In genomic region chr2:70188460-70188859, GRCh38 we compare ENCODE assay signal across 19 cellular contexts. TPM values are rescaled to one million over a fixed set of nuclear protein-coding genes. Genes with fewer than 3 reads are reported as not detected.
DNase-seq lines count a peak whose midpoint lies in the region; ATAC-seq, FAIRE-seq and TF ChIP-seq lines count a peak whose summit lies in the region.
"Had no signal": no experiment of that assay in that cellular context is flagged by ENCODE, and none has a peak within 500 bp of the region (broad histone marks: within the 10 kb centered on the region; RNA-seq: fewer than 3 reads in every experiment).

No MANE protein-coding gene starts in this region.

- H3K27me3 ChIP-seq in CD8-positive, alpha-beta memory T cell (ENCODE audit: insufficient read depth, low read length, poor library complexity, severe bottlenecking): no peaks in the 10 kb centered on the region
- H3K27me3 ChIP-seq in K562 (ENCODE audit: control insufficient read depth in 2 of 2, insufficient read depth in 2 of 2, low read length in 2 of 2) (no peaks in the 10 kb centered on the region), GM23248 (replicated peaks; ENCODE audit: insufficient read depth) (no peaks in the 10 kb centered on the region), sigmoid colon (no peaks in the 10 kb centered on the region)
- H3K27me3 ChIP-seq: MG63 had no signal

- TSS peak; percentile 40 for BruUV-seq in K562 (replicated peaks; lab: Mats Ljungman, UMichigan)

- peaks cover 14% of the 10 kb centered on the region; the same call in 1 of the 2 replicates for H3F3A ChIP-seq in GM23248 (ENCODE audit: insufficient read depth)

- H2AFZ ChIP-seq in K562 (ENCODE audit: low read depth, low read length) (0 out of 2 replicates have a peak overlapping the region, but pooled peaks have one; percentile 9), GM23248 (no peak overlapping the region)

- H3K27ac ChIP-seq in CD8-positive, alpha-beta memory T cell (ENCODE audit: low read depth, low read length): no peak overlapping the region
- H3K27ac ChIP-seq in K562 (ENCODE audit: extremely low read depth, low read depth, low read length) (peak overlapping the region; percentile 39; the same call in 1 of the 3 replicates), GM23248 (no peak overlapping the region), sigmoid colon (no peak overlapping the region)
- H3K27ac ChIP-seq: VCaP had no signal

- no peak for TF ChIP-seq EP300 in K562 (IDR thresholded peaks at IDR 0.05; ENCODE audit: low read length)
- TF ChIP-seq EP300 in sigmoid colon (IDR thresholded peaks at IDR 0.05): no peak

- H3K27ac Mint-ChIP-seq in CD8-positive, alpha-beta memory T cell: peak overlapping the region in 6 of 8 donors; percentile 19 to 81 (median 66)
- peak overlapping the region; percentile 22 to 72 (median 65) for H3K27ac Mint-ChIP-seq in naive thymus-derived CD8-positive, alpha-beta T cell

- H3K4me3 Mint-ChIP-seq in CD8-positive, alpha-beta memory T cell: peak overlapping the region in 5 of 7 donors; percentile 8 to 49 (median 36)
- peak overlapping the region in 3 of 10 donors; percentile 6 to 21 (median 8) for H3K4me3 Mint-ChIP-seq in naive thymus-derived CD8-positive, alpha-beta T cell
- H3K4me3 Mint-ChIP-seq: CD14-positive monocyte had no signal

- H3K4me1 ChIP-seq in CD8-positive, alpha-beta memory T cell (ENCODE audit: insufficient read depth, low read length): peaks cover 5% of the 10 kb centered on the region
- H3K4me1 ChIP-seq in K562 (replicated peaks in 1 of 2; ENCODE audit: control insufficient read depth in 2 of 2, insufficient read depth in 2 of 2, low read length in 2 of 2) (peaks cover 3 to 4% of the 10 kb centered on the region in 2 experiments; a peak in 2 of 5 replicates), GM23248 (ENCODE audit: insufficient read depth) (peaks cover 3% of the 10 kb centered on the region; the same call in 1 of the 2 replicates), sigmoid colon (peaks cover 0 to 11% (median 5%) of the 10 kb centered on the region in 4 donors)

- peaks cover 9% of the 10 kb centered on the region for H3K79me2 ChIP-seq in K562 (ENCODE audit: control insufficient read depth, insufficient read depth, low read length)
- peaks cover 31% of the 10 kb centered on the region for H3K79me2 ChIP-seq in GM23248 (ENCODE audit: insufficient read depth)

- peaks cover 0 to 16% (median 0%) of the 10 kb centered on the region in 3 donors for H3K36me3 Mint-ChIP-seq in CD8-positive, alpha-beta memory T cell
- peaks cover 0 to 3% (median 0%) of the 10 kb centered on the region in 3 donors for H3K36me3 Mint-ChIP-seq in naive thymus-derived CD8-positive, alpha-beta T cell
- H3K36me3 Mint-ChIP-seq: CD14-positive monocyte had no signal

- ATAC-seq in K562: no peak
- ATAC-seq in naive thymus-derived CD8-positive, alpha-beta T cell: no peak
- ATAC-seq: sciatic nerve had no signal

- H3K4me1 Mint-ChIP-seq in CD8-positive, alpha-beta memory T cell: peaks cover 17 to 22% (median 22%) of the 10 kb centered on the region in 3 donors
- H3K4me1 Mint-ChIP-seq in naive thymus-derived CD8-positive, alpha-beta T cell: peaks cover 9 to 25% (median 21%) of the 10 kb centered on the region in 4 donors

- H3K9me3 Mint-ChIP-seq in CD8-positive, alpha-beta memory T cell: no peaks in the 10 kb centered on the region
- H3K9me3 Mint-ChIP-seq in naive thymus-derived CD8-positive, alpha-beta T cell: no peaks in the 10 kb centered on the region

- no peak for TF ChIP-seq RAD21 in K562 (CRISPR knock-in tag; conservative IDR thresholded peaks at IDR 0.05 in 1 of 2, IDR thresholded peaks at IDR 0.05 in 1 of 2)

- TF ChIP-seq CTCF in K562 (IDR thresholded peaks at IDR 0.05 in 2 of 3, conservative IDR thresholded peaks at IDR 0.05 in 1 of 3; ENCODE audit: insufficient read depth in 2 of 3, low read depth in 1 of 3, low read length in 3 of 3) (no peak), sigmoid colon (IDR thresholded peaks at IDR 0.05) (no peak)

- POLR2A ChIA-PET in CD8-positive, alpha-beta memory T cell (lab: Charles Lee): no interaction called here
- POLR2A ChIA-PET in K562 (lab: Yijun Ruan, JAX): no interaction called here
- POLR2A ChIA-PET in naive thymus-derived CD8-positive, alpha-beta T cell (lab: Charles Lee): interaction anchor here (0.7 to 3.9 kb wide), 5 partner anchors 46 to 359 kb away, joined by 3 to 31 read pairs (median 6); partner anchors contain the start of genes PCYOX1 and SNRPG

- TF ChIP-seq POLR2A in K562 (conservative IDR thresholded peaks at IDR 0.05): no peak
- no peak for TF ChIP-seq POLR2A in sigmoid colon (IDR thresholded peaks at IDR 0.05)

- no peak for FAIRE-seq in K562 (lab: Jason Lieb, UNC)
- FAIRE-seq in HTR-8/SVneo (lab: Jason Lieb, UNC): no peak
- FAIRE-seq: frontal cortex, G401.6, islet of Langerhans had no signal

- no peaks in the 10 kb centered on the region for H3K36me3 ChIP-seq in CD8-positive, alpha-beta memory T cell (ENCODE audit: insufficient read depth, low read length)
- H3K36me3 ChIP-seq in K562 (ENCODE audit: control insufficient read depth, insufficient read depth, low read length): no peaks in the 10 kb centered on the region
- no peaks in the 10 kb centered on the region for H3K36me3 ChIP-seq in GM23248 (ENCODE audit: low read depth)
- H3K36me3 ChIP-seq in sigmoid colon: no peaks in the 10 kb centered on the region
- H3K36me3 ChIP-seq: MG63 had no signal

- peak overlapping the region in 1 of 2 experiments; percentile 16; a peak in 1 of 4 replicates for H3K9ac ChIP-seq in K562 (ENCODE audit: insufficient read depth in 1 of 2, low read depth in 2 of 2, low read length in 2 of 2)
- no peak overlapping the region for H3K9ac ChIP-seq in GM23248

- no peak overlapping the region for H3K4me3 ChIP-seq in CD8-positive, alpha-beta memory T cell (ENCODE audit: low read length)
- H3K4me3 ChIP-seq in K562 (no peak overlapping the region), GM23248 (no peak overlapping the region), sigmoid colon (no peak overlapping the region)
- H3K4me3 ChIP-seq: MG63 had no signal

- no peak overlapping the region for H3K4me2 ChIP-seq in K562 (ENCODE audit: insufficient read depth, low read length)
- no peak overlapping the region for H3K4me2 ChIP-seq in GM23248 (ENCODE audit: unreplicated experiment)

- no peak for DNase-seq in CD8-positive, alpha-beta memory T cell
- peak; percentile 26 for DNase-seq in MV-4-11 (lab: John Stamatoyannopoulos, UW)
- DNase-seq in K562 (ENCODE audit: extremely low read depth in 1 of 4, low spot score in 3 of 4): peak in 2 of 4 experiments; percentile 19 to 49
- DNase-seq in naive thymus-derived CD8-positive, alpha-beta T cell: no peak
- DNase-seq in GM23248: no peak
- DNase-seq in HTR-8/SVneo (ENCODE audit: insufficient read length, low spot score): no peak
- no peak for DNase-seq in sigmoid colon
- DNase-seq in NCI-H526 (lab: John Stamatoyannopoulos, UW): no peak
- DNase-seq: activated CD8-positive, alpha-beta memory T cell treated with anti-CD3 and anti-CD28 coated beads, Interleukin-2, amount 50 U/mL, for 48 hours; H7; MG63; NCI-H2171; stimulated activated naive CD4-positive, alpha-beta T cell treated with Interleukin-2 at 50 U/mL for 16 hours had no signal

- in situ Hi-C loops in K562 (cut with MboI): no loop called here
- in situ Hi-C loops in GM23248 (cut with MboI): no loop called here

- H4K20me1 ChIP-seq in K562 (replicated peaks; ENCODE audit: control insufficient read depth, insufficient read depth, low read length): no peaks in the 10 kb centered on the region
- H4K20me1 ChIP-seq in GM23248 (ENCODE audit: insufficient read depth): no peaks in the 10 kb centered on the region

- intact Hi-C loops in K562 (cut with micrococcal nuclease) (no loop called here), sigmoid colon (cut with DNase I) (no loop called here)

- H3K9me2 ChIP-seq in GM23248 (ENCODE audit: insufficient read depth): no peaks in the 10 kb centered on the region

- WGBS in K562 (ENCODE audit: insufficient coverage, low coverage, missing lambda C conversion rate): 34% methylated on average over 5 of the region's 5 CpGs
- WGBS in GM23248 (ENCODE audit: low coverage in 1 of 2, low lambda C conversion rate in 2 of 2, missing lambda C conversion rate in 2 of 2), 2 experiments: 87 to 88% methylated on average over 5 of the region's 5 CpGs
- WGBS in sigmoid colon, 2 donors: 80 to 86% methylated on average over 5 of the region's 5 CpGs

- H3K9me3 ChIP-seq in CD8-positive, alpha-beta memory T cell (ENCODE audit: low read length): no peaks in the 10 kb centered on the region
- H3K9me3 ChIP-seq in K562 (replicated peaks; ENCODE audit: control insufficient read depth, insufficient read depth, low read depth, low read length) (no peaks in the 10 kb centered on the region), GM23248 (ENCODE audit: low read depth) (no peaks in the 10 kb centered on the region), sigmoid colon (no peaks in the 10 kb centered on the region)
- H3K9me3 ChIP-seq: MG63 had no signal

- H3K27me3 Mint-ChIP-seq in CD8-positive, alpha-beta memory T cell: no peaks in the 10 kb centered on the region
- no peaks in the 10 kb centered on the region for H3K27me3 Mint-ChIP-seq in naive thymus-derived CD8-positive, alpha-beta T cell

- CTCF ChIA-PET in CD8-positive, alpha-beta memory T cell (lab: Charles Lee): interaction anchor here (0.7 kb wide), 1 partner anchor 275 kb away, joined by 3 read pairs; no protein-coding TSS in a partner anchor
- CTCF ChIA-PET in K562 (lab: Yijun Ruan, JAX; ENCODE audit: low intra/inter-chr PET ratio): no interaction called here

- no peaks in the 10 kb centered on the region for H3K9me1 ChIP-seq in K562 (ENCODE audit: control insufficient read depth, insufficient read depth, low read length)

RNA-seq across cellular contexts. Expression of gene C2orf42, which starts 2.4 kb away (rescaled TPM):
- total RNA-seq in CD8-positive, alpha-beta memory T cell: 10 to 100 TPM; 29.1 to 34.6 TPM
- 31.4 TPM for polyA plus RNA-seq in CD8-positive, alpha-beta memory T cell
- 50.0 and 60.5 TPM in 2 replicates for total RNA-seq in K562 (2011; cell fraction: chromatin; rRNA removed; ENCODE audit: low replicate concordance)
- 36.7 and 37.4 TPM in 2 replicates for total RNA-seq in K562 (2011; cell fraction: nucleolus; rRNA removed)
- 43.0 and 56.3 TPM in 2 replicates for total RNA-seq in K562 (2011; cell fraction: nucleoplasm; rRNA removed)
- total RNA-seq in K562 (2014; rRNA removed) (9.4 and 10.9 TPM in 2 replicates), K562 (2014; rRNA removed; fragmentation: Illumina TruSeq; extraction: Trizol) (7.1 and 7.7 TPM in 2 replicates), K562 (2015; rRNA removed; fragmentation: Illumina TruSeq; extraction: Trizol) (6.7 and 7.5 TPM in 2 replicates), K562 (2021) (7.3 and 9.6 TPM in 2 replicates), sigmoid colon (10 to 100 TPM in 3 of 4 donors, 1 to 10 TPM in 1; 8.8 to 24.3 (median 21.8) TPM)
- polyA plus RNA-seq in K562 (2011; rRNA removed) (5.9 and 7.7 TPM in 2 replicates), K562 (2014; fragmentation: Illumina TruSeq; extraction: Trizol) (5.8 and 7.1 TPM in 2 replicates), K562 (2014; fragmentation: Nextera tagmentation; extraction: Ambion mirVana) (1 to 10 TPM; 4.6 to 4.9 TPM), K562 (2014; rRNA removed) (5.6 and 8.4 TPM in 2 replicates), GM23248 (2016; fragmentation: Nextera tagmentation; extraction: Ambion mirVana) (15.5 and 15.7 TPM in 2 replicates), sigmoid colon (1 to 10 TPM; 5.1 to 8.5 (median 5.4) TPM)
- polyA plus RNA-seq in K562 (2011; cell fraction: cytosol; rRNA removed): 2.8 and 4.8 TPM in 2 replicates
- polyA plus RNA-seq in K562 (2011; cell fraction: nucleus; rRNA removed): 10.2 and 15.6 TPM in 2 replicates
- 4.8 and 5.4 TPM in 2 replicates for polyA plus RNA-seq in K562 (2012)
- 20.2 and 25.2 TPM in 2 replicates for polyA minus RNA-seq in K562 (2011; rRNA and poly(A)+ RNA removed)
- polyA minus RNA-seq in K562 (2011; cell fraction: cytosol; rRNA and poly(A)+ RNA removed): 5.1 and 7.4 TPM in 2 replicates
- 16.3 and 20.2 TPM in 2 replicates for polyA minus RNA-seq in K562 (2011; cell fraction: nucleus; rRNA and poly(A)+ RNA removed)
- 10 to 100 TPM; 36.6 to 40.3 TPM for total RNA-seq in naive thymus-derived CD8-positive, alpha-beta T cell
- polyA plus RNA-seq in naive thymus-derived CD8-positive, alpha-beta T cell: 10 to 100 TPM; 19.6 to 31.1 (median 19.9) TPM
- total RNA-seq in GM23248 (2014; rRNA removed; shearing (Covaris generic)): 23.2 and 25.5 TPM in 2 replicates

RNA-seq across cellular contexts. Expression of gene TIA1, which starts 60.0 kb away (rescaled TPM):
- total RNA-seq in CD8-positive, alpha-beta memory T cell: 10 to 100 TPM; 88.1 to 98.7 TPM
- polyA plus RNA-seq in CD8-positive, alpha-beta memory T cell: 46.8 TPM
- 172 and 407 TPM in 2 replicates for total RNA-seq in K562 (2011; cell fraction: chromatin; rRNA removed; ENCODE audit: low replicate concordance)
- 91.9 and 117 TPM in 2 replicates for total RNA-seq in K562 (2011; cell fraction: nucleolus; rRNA removed)
- total RNA-seq in K562 (2011; cell fraction: nucleoplasm; rRNA removed): 142 and 174 TPM in 2 replicates
- 84.8 and 94.4 TPM in 2 replicates for total RNA-seq in K562 (2014; rRNA removed)
- 89.8 and 94.2 TPM in 2 replicates for total RNA-seq in K562 (2014; rRNA removed; fragmentation: Illumina TruSeq; extraction: Trizol)
- total RNA-seq in K562 (2015; rRNA removed; fragmentation: Illumina TruSeq; extraction: Trizol): 72.0 and 79.6 TPM in 2 replicates
- total RNA-seq in K562 (2021): 103 and 106 TPM in 2 replicates
- 101 and 129 TPM in 2 replicates for polyA plus RNA-seq in K562 (2011; rRNA removed)
- 24.3 and 33.4 TPM in 2 replicates for polyA plus RNA-seq in K562 (2011; cell fraction: cytosol; rRNA removed)
- polyA plus RNA-seq in K562 (2011; cell fraction: nucleus; rRNA removed): 251 and 340 TPM in 2 replicates
- polyA plus RNA-seq in K562 (2012): 47.5 and 55.4 TPM in 2 replicates
- polyA plus RNA-seq in K562 (2014; fragmentation: Illumina TruSeq; extraction: Trizol): 51.2 and 56.2 TPM in 2 replicates
- polyA plus RNA-seq in K562 (2014; fragmentation: Nextera tagmentation; extraction: Ambion mirVana): 10 to 100 TPM; 25.3 to 32.3 TPM
- 77.1 and 79.4 TPM in 2 replicates for polyA plus RNA-seq in K562 (2014; rRNA removed)
- 172 and 215 TPM in 2 replicates for polyA minus RNA-seq in K562 (2011; rRNA and poly(A)+ RNA removed)
- 50.4 and 58.5 TPM in 2 replicates for polyA minus RNA-seq in K562 (2011; cell fraction: cytosol; rRNA and poly(A)+ RNA removed)
- 130 and 131 TPM in 2 replicates for polyA minus RNA-seq in K562 (2011; cell fraction: nucleus; rRNA and poly(A)+ RNA removed)
- total RNA-seq in naive thymus-derived CD8-positive, alpha-beta T cell: 100 to 1,000 TPM; 201 to 202 TPM
- 10 to 100 TPM; 37.0 to 62.6 (median 41.9) TPM for polyA plus RNA-seq in naive thymus-derived CD8-positive, alpha-beta T cell
- total RNA-seq in GM23248 (2014; rRNA removed; shearing (Covaris generic)): 36.8 and 42.8 TPM in 2 replicates
- 30.7 and 36.8 TPM in 2 replicates for polyA plus RNA-seq in GM23248 (2016; fragmentation: Nextera tagmentation; extraction: Ambion mirVana)
- 100 to 1,000 TPM in 2 of 4 donors, 10 to 100 TPM in 2; 94.8 to 132 (median 105) TPM for total RNA-seq in sigmoid colon
- polyA plus RNA-seq in sigmoid colon: 10 to 100 TPM in 2 of 3 donors, 1 to 10 TPM in 1; 9.7 to 41.6 (median 12.6) TPM
